In genomic region chr15:74180689-74181602, GRCh38 we compare ENCODE assay signal across 24 cellular contexts. TPM values are rescaled to one million over a fixed set of nuclear protein-coding genes. Genes with fewer than 3 reads are reported as not detected.
A peak's percentile ranks its signal among the peaks of the same experiment; 100 is the strongest.
DNase-seq lines count a peak whose midpoint lies in the region; ATAC-seq, FAIRE-seq and TF ChIP-seq lines count a peak whose summit lies in the region.
"Had no signal": no experiment of that assay in that cellular context is flagged by ENCODE, and none has a peak within 500 bp of the region (broad histone marks: within the 10 kb centered on the region; RNA-seq: fewer than 3 reads in every experiment).

No MANE protein-coding gene starts in this region.

- no peaks in the 10 kb centered on the region for H3K27me3 ChIP-seq in RWPE2 (ENCODE audit: insufficient read depth, poor library complexity, severe bottlenecking)
- no peaks in the 10 kb centered on the region for H3K27me3 ChIP-seq in sigmoid colon
- H3K27me3 ChIP-seq: testis had no signal

- ATAC-seq in RWPE2 (ENCODE audit: low read depth) (no peak), GM21367 (IDR thresholded peaks at IDR 0.05; ENCODE audit: unreplicated experiment) (no peak)
- ATAC-seq: natural killer cell treated with Interleukin-12 subunit alpha and Interleukin-12 subunit beta and Interleukin-15 and Interleukin-18, amount 100 ng/mL, for 72 hours had no signal

- no peaks in the 10 kb centered on the region for H3K36me3 ChIP-seq in RWPE2 (ENCODE audit: low read depth)
- no peaks in the 10 kb centered on the region for H3K36me3 ChIP-seq in kidney (ENCODE audit: control insufficient read depth in 1 of 2, insufficient read depth in 2 of 2, low read length in 2 of 2)
- peaks cover 0 to 1% (median 0%) of the 10 kb centered on the region in 4 donors for H3K36me3 ChIP-seq in sigmoid colon

- H3K27ac ChIP-seq in RWPE2 (ENCODE audit: poor library complexity, severe bottlenecking), result no peak overlapping the region
- no peak overlapping the region for H3K27ac ChIP-seq in kidney (ENCODE audit: low read depth in 2 of 2, low read length in 2 of 2)
- H3K27ac ChIP-seq in sigmoid colon, result peak overlapping the region in 2 of 4 donors; percentile 59 to 72
- H3K27ac ChIP-seq: testis had no signal

- H3K9ac ChIP-seq in kidney (ENCODE audit: low read length in 2 of 2), result no peak overlapping the region

- DNase-seq in GM12865 (ENCODE audit: low read depth), result peak; percentile 51
- peak; percentile 69 for DNase-seq in RWPE2 (ENCODE audit: low spot score)
- DNase-seq in kidney, result peak; percentile 71
- peak; percentile 65 for DNase-seq in sigmoid colon
- DNase-seq in islet precursor cell, result no peak
- DNase-seq in NCI-H1436 (lab: John Stamatoyannopoulos, UW), result no peak
- no peak for DNase-seq in Kasumi-1 (lab: John Stamatoyannopoulos, UW)
- DNase-seq: activated CD4-positive, alpha-beta T cell treated with anti-CD3 and anti-CD28 coated beads, Interleukin-2, amount 10 ng/mL, durations not matched to agents 24 days and 14 days; activated CD8-positive, alpha-beta memory T cell treated with anti-CD3 and anti-CD28 coated beads, Interleukin-2, amount 50 U/mL, for 4 hours; activated effector memory CD4-positive, alpha-beta T cell treated with Interleukin-2 at 50 U/mL for 16 hours; CD4-positive, alpha-beta T cell; central memory CD4-positive, alpha-beta T cell; NCI-H1105; NCI-H2081 treated with DMSO at 0.1 percent for 48 hours; NCI-H510A; NK-92 treated with Interleukin-12 subunit alpha and Interleukin-12 subunit beta, amount 100 ng/mL, for 24 hours; testis had no signal

- TF ChIP-seq CTCF in GM12865 (IDR thresholded peaks at IDR 0.05; ENCODE audit: insufficient read depth, low read depth, low read length, missing control alignments) (no peak), RWPE2 (IDR thresholded peaks at IDR 0.05; ENCODE audit: poor library complexity, severe bottlenecking) (no peak), kidney (IDR thresholded peaks at IDR 0.05; ENCODE audit: borderline replicate concordance, extremely low read depth, insufficient read depth) (no peak), sigmoid colon (IDR thresholded peaks at IDR 0.05) (no peak)

- FAIRE-seq in kidney (lab: Jason Lieb, UNC), result no peak

- intact Hi-C loops in kidney (cut with DNase I) (no loop called here), sigmoid colon (cut with DNase I) (no loop called here)

- TF ChIP-seq EP300 in sigmoid colon (IDR thresholded peaks at IDR 0.05), result no peak

- H3K4me1 ChIP-seq in RWPE2 (ENCODE audit: insufficient read depth, poor library complexity, severe bottlenecking) (peaks cover 22% of the 10 kb centered on the region), kidney (ENCODE audit: control insufficient read depth in 1 of 2, insufficient read depth in 1 of 2, low read depth in 1 of 2, low read length in 2 of 2) (peaks cover 3 to 27% of the 10 kb centered on the region in 2 donors), sigmoid colon (peaks cover 0 to 37% (median 34%) of the 10 kb centered on the region in 4 donors)

- WGBS in sigmoid colon, 2 donors, result 81 to 86% methylated on average over 25 of the region's 25 CpGs

- H3K9me3 ChIP-seq in RWPE2 (ENCODE audit: severe bottlenecking) (no peaks in the 10 kb centered on the region), kidney (ENCODE audit: control insufficient read depth in 1 of 2, low read length in 2 of 2) (no peaks in the 10 kb centered on the region), sigmoid colon (no peaks in the 10 kb centered on the region)
- H3K9me3 ChIP-seq: testis had no signal

- H3K4me3 ChIP-seq in GM12865 (ENCODE audit: low read depth, low read length) (no peak overlapping the region), RWPE2 (ENCODE audit: severe bottlenecking) (no peak overlapping the region), kidney (ENCODE audit: low read length in 2 of 2) (no peak overlapping the region), sigmoid colon (no peak overlapping the region)
- H3K4me3 ChIP-seq: testis had no signal

- no peak for TF ChIP-seq POLR2A in sigmoid colon (IDR thresholded peaks at IDR 0.05)

RNA-seq across cellular contexts. Expression of gene ISLR, which starts 7.4 kb away (rescaled TPM):
- total RNA-seq in kidney (30.2 TPM), sigmoid colon (100 to 1,000 TPM in 2 of 4 donors, 10 to 100 TPM in 2; 71.4 to 186 (median 121) TPM)
- polyA plus RNA-seq in kidney (ENCODE audit: insufficient read depth, low read depth, low replicate concordance) (18.8 TPM), sigmoid colon (10 to 100 TPM in 1 of 3 donors, 1 to 10 TPM in 1, under 1 TPM in 1; 0.69 to 16.3 (median 7.8) TPM)
- total RNA-seq: activated CD4-positive, alpha-beta T cell treated with anti-CD3 and anti-CD28 coated beads, Interleukin-2, amount 10 ng/mL, durations not matched to agents 24 days and 14 days; CD4-positive, alpha-beta T cell; epithelial cell of proximal tubule; HT-29; natural killer cell treated with Interleukin-12 subunit alpha and Interleukin-12 subunit beta and Interleukin-15 and Interleukin-18, amount 100 ng/mL, for 72 hours; pulmonary artery endothelial cell had no signal

RNA-seq across cellular contexts. Expression of gene STRA6, which starts 21.6 kb away (rescaled TPM):
- total RNA-seq in kidney (2.0 TPM), sigmoid colon (under 1 TPM in 1 of 4 donors, not detected in 3; 0.71 TPM)
- polyA plus RNA-seq in kidney (ENCODE audit: insufficient read depth, low read depth, low replicate concordance) (31.9 TPM), sigmoid colon (under 1 TPM in 1 of 3 donors, not detected in 2; 0.50 TPM)
- total RNA-seq: activated CD4-positive, alpha-beta T cell treated with anti-CD3 and anti-CD28 coated beads, Interleukin-2, amount 10 ng/mL, durations not matched to agents 24 days and 14 days; CD4-positive, alpha-beta T cell; LHCN-M2; natural killer cell treated with Interleukin-12 subunit alpha and Interleukin-12 subunit beta and Interleukin-15 and Interleukin-18, amount 100 ng/mL, for 72 hours; pulmonary artery endothelial cell had no signal

RNA-seq across cellular contexts. Expression of gene ISLR2, which starts 50.6 kb away (rescaled TPM):
- total RNA-seq in kidney, result 1.1 TPM
- polyA plus RNA-seq in kidney (ENCODE audit: insufficient read depth, low read depth, low replicate concordance), result 0.13 TPM
- total RNA-seq in sigmoid colon, result 1 to 10 TPM in 2 of 4 donors, under 1 TPM in 2; 0.16 to 2.2 (median 1.1) TPM
- polyA plus RNA-seq in sigmoid colon, result 1 to 10 TPM in 1 of 3 donors, not detected in 2; 1.1 TPM
- total RNA-seq: activated CD4-positive, alpha-beta T cell treated with anti-CD3 and anti-CD28 coated beads, Interleukin-2, amount 10 ng/mL, durations not matched to agents 24 days and 14 days; CD4-positive, alpha-beta T cell; epithelial cell of proximal tubule; HT-29; LHCN-M2; natural killer cell treated with Interleukin-12 subunit alpha and Interleukin-12 subunit beta and Interleukin-15 and Interleukin-18, amount 100 ng/mL, for 72 hours; pulmonary artery endothelial cell had no signal

RNA-seq across cellular contexts. Expression of gene CCDC33, which starts 55.2 kb away (rescaled TPM):
- total RNA-seq in kidney, result 0.63 TPM
- not detected for polyA plus RNA-seq in kidney (ENCODE audit: insufficient read depth, low read depth, low replicate concordance)
- not detected for total RNA-seq in sigmoid colon
- polyA plus RNA-seq in sigmoid colon, result under 1 TPM in 2 of 3 donors, not detected in 1; 0.09 to 0.60 TPM
- total RNA-seq: activated CD4-positive, alpha-beta T cell treated with anti-CD3 and anti-CD28 coated beads, Interleukin-2, amount 10 ng/mL, durations not matched to agents 24 days and 14 days; CD4-positive, alpha-beta T cell; glomerular endothelial cell; LHCN-M2; natural killer cell treated with Interleukin-12 subunit alpha and Interleukin-12 subunit beta and Interleukin-15 and Interleukin-18, amount 100 ng/mL, for 72 hours; pulmonary artery endothelial cell had no signal

Comparison
In these comparisons a context has a peak if more than half of its experiments do, and no peak if none do; other contexts are left out.
1. DNase-seq: peak in GM12865 (single experiment), RWPE2 (single experiment), kidney (single experiment) and sigmoid colon (single experiment); none in islet precursor cell (single experiment), NCI-H1436 (single experiment) and Kasumi-1 (0 of 2).